Comparison of ENCODE assay signal across 21 cellular contexts in genomic region chr6:134593887-134594286, GRCh38.
A peak's percentile ranks its signal among the peaks of the same experiment; 100 is the strongest.
DNase-seq lines count a peak whose midpoint lies in the region; ATAC-seq and TF ChIP-seq lines count a peak whose summit lies in the region.
"Had no signal": no experiment of that assay in that cellular context is flagged by ENCODE, and none has a peak within 500 bp of the region (broad histone marks: within the 10 kb centered on the region; RNA-seq: fewer than 3 reads in every experiment).

No MANE protein-coding gene starts in this region.

- H3K4me3 Mint-ChIP-seq in CD8-positive, alpha-beta memory T cell, result no peak overlapping the region
- H3K4me3 Mint-ChIP-seq: activated CD4-positive, alpha-beta T cell treated with anti-CD3 and anti-CD28 coated beads, Interleukin-2, amount 10 ng/mL, durations not matched to agents 7 days and 5 days; activated naive CD4-positive, alpha-beta T cell treated with anti-CD3 and anti-CD28 coated beads, Interleukin-2, amount 10 ng/mL, durations not matched to agents 7 days and 5 days; H9 had no signal

- TF ChIP-seq CTCF in RWPE2 (IDR thresholded peaks at IDR 0.05; ENCODE audit: poor library complexity, severe bottlenecking), result no peak
- TF ChIP-seq CTCF in epithelial cell of esophagus (IDR thresholded peaks at IDR 0.05; ENCODE audit: insufficient read depth, low read depth, low read length, missing control alignments), result no peak

- ATAC-seq in RWPE2 (ENCODE audit: low read depth), result no peak

- H3K27ac Mint-ChIP-seq in CD8-positive, alpha-beta memory T cell, result no peak overlapping the region
- H3K27ac Mint-ChIP-seq: activated CD4-positive, alpha-beta T cell treated with anti-CD3 and anti-CD28 coated beads, Interleukin-2, amount 10 ng/mL, durations not matched to agents 7 days and 5 days; activated naive CD4-positive, alpha-beta T cell treated with anti-CD3 and anti-CD28 coated beads, Interleukin-2, amount 10 ng/mL, durations not matched to agents 7 days and 5 days; H9 had no signal

- H3K27me3 ChIP-seq in RWPE2 (ENCODE audit: insufficient read depth, poor library complexity, severe bottlenecking) (no peaks in the 10 kb centered on the region), neuron (ENCODE audit: insufficient read depth, low read length) (no peaks in the 10 kb centered on the region)
- H3K27me3 ChIP-seq in CD8-positive, alpha-beta memory T cell (ENCODE audit: insufficient read depth, low read length, poor library complexity, severe bottlenecking), result no peaks in the 10 kb centered on the region
- H3K27me3 ChIP-seq: brain microvascular endothelial cell, esophagus muscularis mucosa, heart left ventricle, neutrophil, right lobe of liver had no signal

- peak overlapping the region; percentile 63 for H3K27ac ChIP-seq in RWPE2 (ENCODE audit: poor library complexity, severe bottlenecking)
- H3K27ac ChIP-seq in CD8-positive, alpha-beta memory T cell (ENCODE audit: low read depth, low read length), result no peak overlapping the region
- H3K27ac ChIP-seq: brain microvascular endothelial cell, esophagus muscularis mucosa, heart left ventricle, neutrophil, right lobe of liver had no signal

- no peaks in the 10 kb centered on the region for H3K9me3 Mint-ChIP-seq in CD8-positive, alpha-beta memory T cell
- H3K9me3 Mint-ChIP-seq: activated CD4-positive, alpha-beta T cell treated with anti-CD3 and anti-CD28 coated beads, Interleukin-2, amount 10 ng/mL, durations not matched to agents 7 days and 5 days; activated naive CD4-positive, alpha-beta T cell treated with anti-CD3 and anti-CD28 coated beads, Interleukin-2, amount 10 ng/mL, durations not matched to agents 7 days and 5 days; H9 had no signal

- no peaks in the 10 kb centered on the region for H3K36me3 Mint-ChIP-seq in CD8-positive, alpha-beta memory T cell
- H3K36me3 Mint-ChIP-seq: activated naive CD4-positive, alpha-beta T cell treated with anti-CD3 and anti-CD28 coated beads, Interleukin-2, amount 10 ng/mL, durations not matched to agents 7 days and 5 days had no signal

- H3K27me3 Mint-ChIP-seq in CD8-positive, alpha-beta memory T cell, result peaks cover 0 to under 1% of the 10 kb centered on the region in 2 donors
- H3K27me3 Mint-ChIP-seq: activated CD4-positive, alpha-beta T cell treated with anti-CD3 and anti-CD28 coated beads, Interleukin-2, amount 10 ng/mL, durations not matched to agents 7 days and 5 days; activated naive CD4-positive, alpha-beta T cell treated with anti-CD3 and anti-CD28 coated beads, Interleukin-2, amount 10 ng/mL, durations not matched to agents 7 days and 5 days had no signal

- CTCF ChIA-PET in CD8-positive, alpha-beta memory T cell (lab: Charles Lee), result no interaction called here

- H3K4me1 ChIP-seq in RWPE2 (ENCODE audit: insufficient read depth, poor library complexity, severe bottlenecking) (peaks cover 31% of the 10 kb centered on the region), neuron (ENCODE audit: insufficient read depth, low read length) (peaks cover 18% of the 10 kb centered on the region)
- H3K4me1 ChIP-seq in CD8-positive, alpha-beta memory T cell (ENCODE audit: insufficient read depth, low read length), result no peaks in the 10 kb centered on the region
- H3K4me1 ChIP-seq: esophagus muscularis mucosa, right lobe of liver had no signal

- no peaks in the 10 kb centered on the region for H3K4me1 Mint-ChIP-seq in CD8-positive, alpha-beta memory T cell
- H3K4me1 Mint-ChIP-seq: activated CD4-positive, alpha-beta T cell treated with anti-CD3 and anti-CD28 coated beads, Interleukin-2, amount 10 ng/mL, durations not matched to agents 7 days and 5 days had no signal

- H3K9me3 ChIP-seq in RWPE2 (ENCODE audit: severe bottlenecking), result no peaks in the 10 kb centered on the region
- no peaks in the 10 kb centered on the region for H3K9me3 ChIP-seq in neuron (ENCODE audit: low read length)
- no peaks in the 10 kb centered on the region for H3K9me3 ChIP-seq in CD8-positive, alpha-beta memory T cell (ENCODE audit: low read length)
- H3K9me3 ChIP-seq: esophagus muscularis mucosa, heart left ventricle, neutrophil, right lobe of liver had no signal

- POLR2A ChIA-PET in CD8-positive, alpha-beta memory T cell (lab: Charles Lee), result no interaction called here

- peak overlapping the region; percentile 32 for H2AFZ ChIP-seq in neuron (ENCODE audit: low read depth, low read length)

- H3K4me3 ChIP-seq in RWPE2 (ENCODE audit: severe bottlenecking), result no peak overlapping the region
- no peak overlapping the region for H3K4me3 ChIP-seq in epithelial cell of esophagus (ENCODE audit: low read length)
- H3K4me3 ChIP-seq in neuron (ENCODE audit: low read length), result no peak overlapping the region
- H3K4me3 ChIP-seq in CD8-positive, alpha-beta memory T cell (ENCODE audit: low read length), result no peak overlapping the region
- H3K4me3 ChIP-seq: esophagus muscularis mucosa, heart left ventricle, right lobe of liver had no signal

- no peaks in the 10 kb centered on the region for H3K36me3 ChIP-seq in RWPE2 (ENCODE audit: low read depth)
- H3K36me3 ChIP-seq in neuron (ENCODE audit: insufficient read depth, low read length), result no peaks in the 10 kb centered on the region
- H3K36me3 ChIP-seq in CD8-positive, alpha-beta memory T cell (ENCODE audit: insufficient read depth, low read length), result no peaks in the 10 kb centered on the region
- H3K36me3 ChIP-seq: brain microvascular endothelial cell, esophagus muscularis mucosa, heart left ventricle, neutrophil, right lobe of liver had no signal

- DNase-seq in CD1c-positive myeloid dendritic cell (ENCODE audit: extremely low spot score) (peak; percentile 65), RWPE2 (ENCODE audit: low spot score) (no peak), epithelial cell of esophagus (ENCODE audit: low read depth) (peak; percentile 53), HuH-7 (ENCODE audit: low spot score) (no peak), NCI-H748 (lab: John Stamatoyannopoulos, UW; ENCODE audit: unreplicated experiment) (no peak)
- DNase-seq in activated T-cell treated with anti-CD3 and anti-CD28 coated beads, Interleukin-2, amount 50 U/mL, for 48 hours, result no peak
- DNase-seq in CD8-positive, alpha-beta memory T cell, result no peak
- DNase-seq: activated CD4-positive, alpha-beta T cell treated with anti-CD3 and anti-CD28 coated beads, Interleukin-2, amount 10 ng/mL, durations not matched to agents 7 days and 5 days; activated naive CD4-positive, alpha-beta T cell treated with anti-CD3 and anti-CD28 coated beads, Interleukin-2, amount 10 ng/mL, durations not matched to agents 7 days and 5 days; brain microvascular endothelial cell; dermis blood vessel endothelial cell; EL; H9; heart left ventricle; Kasumi-1; kidney glomerular epithelial cell; right lobe of liver; stimulated activated CD4-positive, alpha-beta T cell treated with anti-CD3 and anti-CD28 coated beads, Interleukin-2, amount 100 ng/mL, for 24 hours had no signal

Comparison
In these comparisons a context has a peak if more than half of its experiments do, and no peak if none do; other contexts are left out.
1. DNase-seq: peak in CD1c-positive myeloid dendritic cell (single experiment) and epithelial cell of esophagus (single experiment); none in RWPE2 (single experiment), activated T-cell treated with anti-CD3 and anti-CD28 coated beads, Interleukin-2, amount 50 U/mL, for 48 hours (0 of 2), CD8-positive, alpha-beta memory T cell (0 of 5), HuH-7 (single experiment) and NCI-H748 (single experiment).